In the genomic region with DNA sequence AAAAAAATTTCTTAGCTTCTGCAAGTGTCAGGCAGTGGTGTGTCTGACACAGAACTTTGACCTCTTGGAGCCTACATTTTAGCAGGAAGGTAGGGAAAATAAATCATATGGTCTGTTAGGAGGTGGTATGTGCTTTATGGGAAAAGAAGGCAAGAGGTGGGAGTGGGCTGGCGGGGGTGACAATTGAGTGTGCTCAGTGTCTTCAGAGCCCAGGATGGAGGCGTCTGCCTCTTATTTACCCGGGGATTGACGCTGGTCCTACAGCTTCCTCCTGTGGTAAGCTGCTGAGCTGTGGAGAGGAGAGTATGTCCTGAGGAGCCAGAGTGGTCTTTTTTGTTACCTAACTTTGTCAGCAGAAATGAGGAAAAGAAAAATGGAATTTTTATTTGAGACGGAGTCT, we compare ENCODE assay signal across 17 cellular contexts.
"Had no signal": no experiment of that assay in that cellular context is flagged by ENCODE, and none has a peak within 500 bp of the region (broad histone marks: within the 10 kb centered on the region; RNA-seq: fewer than 3 reads in every experiment).

No MANE protein-coding gene starts in this region.

- DNase-seq: activated CD4-positive, alpha-beta memory T cell treated with anti-CD3 and anti-CD28 coated beads for 36 hours; activated CD4-positive, alpha-beta T cell treated with anti-CD3 and anti-CD28 coated beads for 4 hours; activated naive CD8-positive, alpha-beta T cell treated with anti-CD3 and anti-CD28 coated beads, Interleukin-2, amount 10 ng/mL, durations not matched to agents 7 days and 5 days; activated T-cell treated with anti-CD3 and anti-CD28 coated beads for 4 hours; caudate nucleus; foreskin keratinocyte; hippocampal formation; lower lobe of right lung; stimulated activated naive CD8-positive, alpha-beta T cell treated with anti-CD3 and anti-CD28 coated beads, Interleukin-15, amount 100 ng/mL, for 72 hours; SW 1271; T-helper 2 cell; transverse colon had no signal

- H3K36me3 Mint-ChIP-seq: activated CD4-positive, alpha-beta memory T cell treated with anti-CD3 and anti-CD28 coated beads for 36 hours; activated naive CD8-positive, alpha-beta T cell treated with anti-CD3 and anti-CD28 coated beads, Interleukin-2, amount 10 ng/mL, durations not matched to agents 7 days and 5 days had no signal

- H3K27me3 Mint-ChIP-seq: brain had no signal

- H3K4me3 Mint-ChIP-seq: activated CD4-positive, alpha-beta memory T cell treated with anti-CD3 and anti-CD28 coated beads for 36 hours; activated naive CD8-positive, alpha-beta T cell treated with anti-CD3 and anti-CD28 coated beads, Interleukin-2, amount 10 ng/mL, durations not matched to agents 7 days and 5 days; brain; mesothelial cell of epicardium; stimulated activated naive CD8-positive, alpha-beta T cell treated with anti-CD3 and anti-CD28 coated beads, Interleukin-15, amount 100 ng/mL, for 72 hours; WTC11 had no signal

- H3K27ac ChIP-seq: foreskin keratinocyte, suprapubic skin, transverse colon had no signal

- H3K9me3 Mint-ChIP-seq: activated CD4-positive, alpha-beta memory T cell treated with anti-CD3 and anti-CD28 coated beads for 36 hours; activated naive CD8-positive, alpha-beta T cell treated with anti-CD3 and anti-CD28 coated beads, Interleukin-2, amount 10 ng/mL, durations not matched to agents 7 days and 5 days; mesothelial cell of epicardium; stimulated activated naive CD8-positive, alpha-beta T cell treated with anti-CD3 and anti-CD28 coated beads, Interleukin-15, amount 100 ng/mL, for 72 hours; WTC11 had no signal

- H3K27ac Mint-ChIP-seq: activated CD4-positive, alpha-beta memory T cell treated with anti-CD3 and anti-CD28 coated beads for 36 hours; activated naive CD8-positive, alpha-beta T cell treated with anti-CD3 and anti-CD28 coated beads, Interleukin-2, amount 10 ng/mL, durations not matched to agents 7 days and 5 days; mesothelial cell of epicardium; progenitor cell of endocrine pancreas; stimulated activated naive CD8-positive, alpha-beta T cell treated with anti-CD3 and anti-CD28 coated beads, Interleukin-15, amount 100 ng/mL, for 72 hours; WTC11 had no signal

- ATAC-seq: foreskin keratinocyte; lower lobe of right lung; stimulated activated naive CD8-positive, alpha-beta T cell treated with anti-CD3 and anti-CD28 coated beads, Interleukin-15, amount 100 ng/mL, for 72 hours; WTC11 had no signal
